In the genomic region with DNA sequence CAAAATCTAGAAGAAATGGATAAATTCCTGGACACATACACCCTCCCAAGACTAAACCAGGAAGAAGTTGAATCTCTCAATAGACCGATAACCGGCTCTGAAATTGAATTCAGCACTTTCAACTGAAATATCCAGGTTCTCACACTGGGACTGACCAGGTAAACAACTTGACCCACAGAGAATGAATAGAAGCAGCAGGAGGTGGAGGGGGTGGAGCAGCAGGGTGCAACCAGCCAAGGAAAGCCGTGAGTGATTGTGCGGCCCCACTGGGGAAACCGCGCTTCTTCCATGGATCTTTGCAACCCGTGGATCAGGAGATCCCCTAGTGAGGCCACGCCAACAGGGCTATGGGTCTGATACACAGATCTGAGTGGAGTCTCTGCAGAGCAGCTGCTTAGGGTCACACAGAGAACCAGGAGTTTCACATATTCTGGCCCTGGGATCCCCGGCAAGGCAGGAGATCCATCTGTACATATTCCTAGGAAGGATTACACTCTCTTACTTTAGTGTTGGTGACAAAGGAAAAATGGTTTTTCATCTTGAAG, we compare ENCODE assay signal across 1 cellular context.
TF ChIP-seq lines count a peak whose summit lies in the region.

No MANE protein-coding gene starts in this region.

TF ChIP-seq in HepG2, 621 proteins besides CTCF, POLR2A, EP300 and RAD21 (continued from another document):
- TF ChIP-seq, protein P1, sequence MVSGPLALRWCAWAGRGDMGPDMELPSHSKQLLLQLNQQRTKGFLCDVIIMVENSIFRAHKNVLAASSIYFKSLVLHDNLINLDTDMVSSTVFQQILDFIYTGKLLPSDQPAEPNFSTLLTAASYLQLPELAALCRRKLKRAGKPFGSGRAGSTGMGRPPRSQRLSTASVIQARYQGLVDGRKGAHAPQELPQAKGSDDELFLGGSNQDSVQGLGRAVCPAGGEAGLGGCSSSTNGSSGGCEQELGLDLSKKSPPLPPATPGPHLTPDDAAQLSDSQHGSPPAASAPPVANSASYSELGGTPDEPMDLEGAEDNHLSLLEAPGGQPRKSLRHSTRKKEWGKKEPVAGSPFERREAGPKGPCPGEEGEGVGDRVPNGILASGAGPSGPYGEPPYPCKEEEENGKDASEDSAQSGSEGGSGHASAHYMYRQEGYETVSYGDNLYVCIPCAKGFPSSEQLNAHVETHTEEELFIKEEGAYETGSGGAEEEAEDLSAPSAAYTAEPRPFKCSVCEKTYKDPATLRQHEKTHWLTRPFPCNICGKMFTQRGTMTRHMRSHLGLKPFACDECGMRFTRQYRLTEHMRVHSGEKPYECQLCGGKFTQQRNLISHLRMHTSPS (CRISPR knock-in tag; IDR thresholded peaks at IDR 0.05; ENCODE audit: low read depth), result no peak
- TF ChIP-seq MYNN (CRISPR knock-in tag; IDR thresholded peaks at IDR 0.05; ENCODE audit: low read depth) (no peak), HNF4A (CRISPR knock-in tag; IDR thresholded peaks at IDR 0.05) (no peak), AKAP8 (CRISPR knock-in tag; IDR thresholded peaks at IDR 0.05) (no peak), HNF4G (IDR thresholded peaks at IDR 0.05; ENCODE audit: borderline replicate concordance, low read depth, low read length) (no peak), HNF4G (CRISPR knock-in tag; IDR thresholded peaks at IDR 0.05; ENCODE audit: borderline replicate concordance, low read depth) (no peak), ZZZ3 (CRISPR knock-in tag; IDR thresholded peaks at IDR 0.05; ENCODE audit: borderline replicate concordance) (no peak), ZNF225 (CRISPR knock-in tag; IDR thresholded peaks at IDR 0.05) (no peak), ZNF703 (CRISPR knock-in tag; IDR thresholded peaks at IDR 0.05; ENCODE audit: borderline replicate concordance) (no peak), ZNF850 (CRISPR knock-in tag; conservative IDR thresholded peaks at IDR 0.05) (no peak), DR1 (CRISPR knock-in tag; IDR thresholded peaks at IDR 0.05) (no peak)
- TF ChIP-seq, protein P2, sequence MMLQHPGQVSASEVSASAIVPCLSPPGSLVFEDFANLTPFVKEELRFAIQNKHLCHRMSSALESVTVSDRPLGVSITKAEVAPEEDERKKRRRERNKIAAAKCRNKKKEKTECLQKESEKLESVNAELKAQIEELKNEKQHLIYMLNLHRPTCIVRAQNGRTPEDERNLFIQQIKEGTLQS (CRISPR knock-in tag; IDR thresholded peaks at IDR 0.05), result no peak
- TF ChIP-seq, protein P3, sequence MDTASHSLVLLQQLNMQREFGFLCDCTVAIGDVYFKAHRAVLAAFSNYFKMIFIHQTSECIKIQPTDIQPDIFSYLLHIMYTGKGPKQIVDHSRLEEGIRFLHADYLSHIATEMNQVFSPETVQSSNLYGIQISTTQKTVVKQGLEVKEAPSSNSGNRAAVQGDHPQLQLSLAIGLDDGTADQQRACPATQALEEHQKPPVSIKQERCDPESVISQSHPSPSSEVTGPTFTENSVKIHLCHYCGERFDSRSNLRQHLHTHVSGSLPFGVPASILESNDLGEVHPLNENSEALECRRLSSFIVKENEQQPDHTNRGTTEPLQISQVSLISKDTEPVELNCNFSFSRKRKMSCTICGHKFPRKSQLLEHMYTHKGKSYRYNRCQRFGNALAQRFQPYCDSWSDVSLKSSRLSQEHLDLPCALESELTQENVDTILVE (CRISPR knock-in tag; IDR thresholded peaks at IDR 0.05), result no peak
